ENCODE assay signal across 20 cellular contexts in genomic region chr9:117407436-117408022, GRCh38.
"Had no signal": no experiment of that assay in that cellular context is flagged by ENCODE, and none has a peak within 500 bp of the region (broad histone marks: within the 10 kb centered on the region; RNA-seq: fewer than 3 reads in every experiment).

No MANE protein-coding gene starts in this region.

- FAIRE-seq: TTC549 had no signal

- H3K4me1 Mint-ChIP-seq: activated naive CD4-positive, alpha-beta T cell treated with anti-CD3 and anti-CD28 coated beads, Interleukin-2, amount 10 ng/mL, durations not matched to agents 7 days and 5 days; activated T-helper 17 cell treated with anti-CD3 and anti-CD28 coated beads, Interleukin-2, amount 50 U/mL, for 72 hours; natural killer cell; stimulated activated memory B cell treated with anti-CD40 and anti-IgM and Interleukin-4, amounts not matched to agents 10 μg/mL and 1 μg/mL and 100 μg/mL, for 72 hours had no signal

- H3K4me1 ChIP-seq: adrenal gland, right lobe of liver, upper lobe of left lung had no signal

- H3K27ac ChIP-seq: adrenal gland, prostate gland, right lobe of liver, upper lobe of left lung had no signal

- H3K4me3 Mint-ChIP-seq: activated naive CD4-positive, alpha-beta T cell treated with anti-CD3 and anti-CD28 coated beads, Interleukin-2, amount 10 ng/mL, durations not matched to agents 7 days and 5 days; activated T-helper 17 cell treated with anti-CD3 and anti-CD28 coated beads, Interleukin-2, amount 50 U/mL, for 72 hours; dendritic cell treated with granulocyte-macrophage colony-stimulating factor and Interleukin-4, amounts not matched to agents 40 ng/mL and 50 ng/mL, for 4 days; endodermal cell; natural killer cell; stimulated activated memory B cell treated with anti-CD40 and anti-IgM and Interleukin-4, amounts not matched to agents 10 μg/mL and 1 μg/mL and 100 μg/mL, for 72 hours had no signal

- H3K9me3 ChIP-seq: adrenal gland, prostate gland, right lobe of liver, upper lobe of left lung had no signal

- H3K9me3 Mint-ChIP-seq: activated naive CD4-positive, alpha-beta T cell treated with anti-CD3 and anti-CD28 coated beads, Interleukin-2, amount 10 ng/mL, durations not matched to agents 7 days and 5 days; dendritic cell treated with granulocyte-macrophage colony-stimulating factor and Interleukin-4, amounts not matched to agents 40 ng/mL and 50 ng/mL, for 4 days; endodermal cell; stimulated activated memory B cell treated with anti-CD40 and anti-IgM and Interleukin-4, amounts not matched to agents 10 μg/mL and 1 μg/mL and 100 μg/mL, for 72 hours had no signal

- H3K4me3 ChIP-seq: adrenal gland, lung, prostate gland, right lobe of liver, upper lobe of left lung had no signal

- H3K36me3 Mint-ChIP-seq: activated naive CD4-positive, alpha-beta T cell treated with anti-CD3 and anti-CD28 coated beads, Interleukin-2, amount 10 ng/mL, durations not matched to agents 7 days and 5 days; natural killer cell; stimulated activated memory B cell treated with anti-CD40 and anti-IgM and Interleukin-4, amounts not matched to agents 10 μg/mL and 1 μg/mL and 100 μg/mL, for 72 hours had no signal

- H3K27ac Mint-ChIP-seq: activated naive CD4-positive, alpha-beta T cell treated with anti-CD3 and anti-CD28 coated beads, Interleukin-2, amount 10 ng/mL, durations not matched to agents 7 days and 5 days; activated T-helper 17 cell treated with anti-CD3 and anti-CD28 coated beads, Interleukin-2, amount 50 U/mL, for 72 hours; dendritic cell treated with granulocyte-macrophage colony-stimulating factor and Interleukin-4, amounts not matched to agents 40 ng/mL and 50 ng/mL, for 4 days; endodermal cell; natural killer cell; stimulated activated memory B cell treated with anti-CD40 and anti-IgM and Interleukin-4, amounts not matched to agents 10 μg/mL and 1 μg/mL and 100 μg/mL, for 72 hours had no signal

- H3K36me3 ChIP-seq: adrenal gland, prostate gland, right lobe of liver, upper lobe of left lung had no signal

- DNase-seq: activated CD4-positive, alpha-beta T cell treated with anti-CD3 and anti-CD28 coated beads, Interleukin-2, amount 50 U/mL, for 1 hour; activated CD4-positive, CD25-positive, alpha-beta regulatory T cell; activated naive CD4-positive, alpha-beta T cell treated with anti-CD3 and anti-CD28 coated beads, Interleukin-2, amount 10 ng/mL, durations not matched to agents 7 days and 5 days; activated T-cell treated with anti-CD3 and anti-CD28 coated beads for 4 hours; adrenal gland; central memory CD4-positive, alpha-beta T cell; endodermal cell; erythroblast; left colon; natural killer cell; right lobe of liver; stimulated activated CD4-positive, alpha-beta T cell treated with anti-CD3 and anti-CD28 coated beads, Interleukin-1b, Interleukin-23, amount 100 ng/mL, for 48 hours; T-helper 2 cell; upper lobe of left lung had no signal
